13 cellular contexts compared by ENCODE assay signal in genomic region chr10:101236376-101237079, GRCh38. TPM values are rescaled to one million over a fixed set of nuclear protein-coding genes. Genes with fewer than 3 reads are reported as not detected.
DNase-seq lines count a peak whose midpoint lies in the region; ATAC-seq and TF ChIP-seq lines count a peak whose summit lies in the region.
"Had no signal": no experiment of that assay in that cellular context is flagged by ENCODE, and none has a peak within 500 bp of the region (broad histone marks: within the 10 kb centered on the region; RNA-seq: fewer than 3 reads in every experiment).

No MANE protein-coding gene starts in this region.

- H4K20me1 ChIP-seq in neural cell (ENCODE audit: insufficient read depth), result no peaks in the 10 kb centered on the region

- H3K36me3 ChIP-seq in HUES48 (ENCODE audit: control insufficient read depth, insufficient read depth, low read length) (no peaks in the 10 kb centered on the region), endodermal cell (ENCODE audit: control insufficient read depth, insufficient read depth, low read length) (no peaks in the 10 kb centered on the region), neural cell (ENCODE audit: insufficient read depth, low read length) (no peaks in the 10 kb centered on the region), colonic mucosa (no peaks in the 10 kb centered on the region)
- H3K36me3 ChIP-seq: breast epithelium had no signal

- H3K4me3 ChIP-seq in HUES48 (ENCODE audit: low read depth, low read length) (peak overlapping the region; percentile 58), endodermal cell (ENCODE audit: low read length) (peak overlapping the region; percentile 61), neural cell (ENCODE audit: low read length) (no peak overlapping the region), colonic mucosa (no peak overlapping the region)

- no peaks in the 10 kb centered on the region for H3F3A ChIP-seq in neural cell (ENCODE audit: insufficient read depth, low read length, poor library complexity, severe bottlenecking)

- ATAC-seq in HG03442 (IDR thresholded peaks at IDR 0.05; ENCODE audit: unreplicated experiment), result no peak
- ATAC-seq in GM21723 (IDR thresholded peaks at IDR 0.05; ENCODE audit: unreplicated experiment), result no peak
- ATAC-seq: PC-3 had no signal

- 1 to 3% methylated on average over 29 to 47 of the region's 47 CpGs for WGBS in endodermal cell (ENCODE audit: insufficient coverage in 1 of 2, insufficient read length in 1 of 2), 2 experiments

- no peaks in the 10 kb centered on the region for H3K9me2 ChIP-seq in neural cell (ENCODE audit: insufficient read depth, low read length)

- TF ChIP-seq EP300 in neural cell (conservative IDR thresholded peaks at IDR 0.05; ENCODE audit: poor library complexity, severe bottlenecking), result no peak

- H3K36me3 Mint-ChIP-seq in endodermal cell (ENCODE audit: low read depth), result no peaks in the 10 kb centered on the region

- no peak overlapping the region for H3K27ac ChIP-seq in HUES48 (ENCODE audit: low read depth, low read length)
- no peak overlapping the region for H3K27ac ChIP-seq in endodermal cell (ENCODE audit: low read depth, low read length)
- H3K27ac ChIP-seq in neural cell (ENCODE audit: low read length), result no peak overlapping the region
- H3K27ac ChIP-seq in colonic mucosa, result no peak overlapping the region
- H3K27ac ChIP-seq: breast epithelium had no signal

- H3K4me1 Mint-ChIP-seq in endodermal cell, result peaks cover 12% of the 10 kb centered on the region

- no peaks in the 10 kb centered on the region for H3K9me3 Mint-ChIP-seq in endodermal cell

- no peak overlapping the region for H3K4me2 ChIP-seq in neural cell (ENCODE audit: low read length)

- H3K79me2 ChIP-seq in neural cell (replicated peaks; ENCODE audit: insufficient read depth, low read length), result no peaks in the 10 kb centered on the region

- peaks cover 9% of the 10 kb centered on the region for H3K4me1 ChIP-seq in HUES48 (ENCODE audit: control insufficient read depth, insufficient read depth, low read length)
- peaks cover 4% of the 10 kb centered on the region for H3K4me1 ChIP-seq in endodermal cell (ENCODE audit: control insufficient read depth, insufficient read depth, low read length)
- no peaks in the 10 kb centered on the region for H3K4me1 ChIP-seq in colonic mucosa
- H3K4me1 ChIP-seq: breast epithelium had no signal

- H3K27ac Mint-ChIP-seq in endodermal cell, result no peak overlapping the region

- DNase-seq in COLO668 (lab: John Stamatoyannopoulos, UW; ENCODE audit: unreplicated experiment) (peak; percentile 23), endodermal cell (peak; percentile 84), amygdala (lab: John Stamatoyannopoulos, UW) (no peak), colonic mucosa (no peak)
- DNase-seq: PC-3 had no signal

- peaks cover 99% of the 10 kb centered on the region for H3K27me3 Mint-ChIP-seq in endodermal cell (ENCODE audit: insufficient read depth)

- TF ChIP-seq CTCF in endodermal cell (conservative IDR thresholded peaks at IDR 0.05) (no peak), neural cell (IDR thresholded peaks at IDR 0.05; ENCODE audit: poor library complexity, severe bottlenecking) (no peak), colonic mucosa (IDR thresholded peaks at IDR 0.05) (no peak)

- no peak for TF ChIP-seq RAD21 in neural cell (conservative IDR thresholded peaks at IDR 0.05)

- no peak overlapping the region for H2AFZ ChIP-seq in neural cell (ENCODE audit: low read depth, low read length)

- intact Hi-C loops in colonic mucosa (cut with DNase I), result no loop called here

- H3K27me3 ChIP-seq in HUES48 (ENCODE audit: control insufficient read depth, insufficient read depth, low read length), result peaks cover 98% of the 10 kb centered on the region
- peaks cover 100% of the 10 kb centered on the region for H3K27me3 ChIP-seq in endodermal cell (ENCODE audit: control insufficient read depth, insufficient read depth, low read length, poor library complexity, severe bottlenecking)
- H3K27me3 ChIP-seq in neural cell (ENCODE audit: insufficient read depth, low read depth, low read length), result peaks cover 99% of the 10 kb centered on the region
- H3K27me3 ChIP-seq in colonic mucosa, result peaks cover 85% of the 10 kb centered on the region

- peak overlapping the region; percentile 52 for H3K4me3 Mint-ChIP-seq in endodermal cell

- no peaks in the 10 kb centered on the region for H3K9me3 ChIP-seq in HUES48 (ENCODE audit: control insufficient read depth, insufficient read depth, low read length)
- no peaks in the 10 kb centered on the region for H3K9me3 ChIP-seq in endodermal cell (ENCODE audit: control insufficient read depth, low read length)
- H3K9me3 ChIP-seq in neural cell (ENCODE audit: low read length), result no peaks in the 10 kb centered on the region
- no peaks in the 10 kb centered on the region for H3K9me3 ChIP-seq in colonic mucosa

- H3K9ac ChIP-seq in HUES48 (ENCODE audit: low read depth, low read length) (no peak overlapping the region), endodermal cell (ENCODE audit: extremely low read depth, low read length, poor library complexity, severe bottlenecking) (no peak overlapping the region), neural cell (ENCODE audit: low read length) (no peak overlapping the region), colonic mucosa (ENCODE audit: low read depth in 2 of 2, low read length in 2 of 2) (no peak overlapping the region)

TF ChIP-seq in neural cell, 6 proteins besides CTCF, POLR2A, EP300 and RAD21:
- no peak for TF ChIP-seq SMC3 (conservative IDR thresholded peaks at IDR 0.05; ENCODE audit: poor library complexity)
- no peak for TF ChIP-seq MXI1 (conservative IDR thresholded peaks at IDR 0.05; ENCODE audit: poor library complexity, severe bottlenecking)
- peak; percentile 45 for TF ChIP-seq EZH2 (IDR thresholded peaks at IDR 0.05; ENCODE audit: borderline replicate concordance, insufficient read depth, low read length, poor library complexity, severe bottlenecking)
- TF ChIP-seq TAF1 (IDR thresholded peaks at IDR 0.05; ENCODE audit: low read depth), result no peak
- TF ChIP-seq POLR2AphosphoS5 (IDR thresholded peaks at IDR 0.05), result peak; percentile 36

RNA-seq across cellular contexts. Expression of gene LBX1, which starts 7.3 kb away (rescaled TPM):
- total RNA-seq in endodermal cell (not detected), colonic mucosa (not detected)
- 2.0 TPM for polyA plus RNA-seq in endodermal cell (2013, experiment 1 of 2)
- polyA plus RNA-seq in endodermal cell (2013, experiment 2 of 2), result 1.8 TPM
- polyA plus RNA-seq in neural cell, result 0.08 TPM in 1 of 2 replicates, not detected in the other
- polyA minus RNA-seq in neural cell, result not detected in 2 replicates
- total RNA-seq: breast epithelium; kidney epithelial cell; PC-3; T-helper 2 cell treated with Interferon-gamma antibody and Interleukin-4, amounts not matched to agents 100 ng/mL and 5 ng/mL, for 36 hours had no signal
- polyA plus RNA-seq: esophagus had no signal

Comparison
In these comparisons a context has a peak if more than half of its experiments do, and no peak if none do; other contexts are left out.
1. DNase-seq: peak in COLO668 (single experiment) and endodermal cell (single experiment); none in amygdala (0 of 56) and colonic mucosa (single experiment).
2. H3K4me3 ChIP-seq: peak in HUES48 (single experiment) and endodermal cell (single experiment); none in neural cell (single experiment) and colonic mucosa (single experiment).